1 cellular context compared by ENCODE assay signal in genomic region chrX:84475596-84475995, GRCh38.
TF ChIP-seq lines count a peak whose summit lies in the region.

No MANE protein-coding gene starts in this region.

TF ChIP-seq in SK-N-SH, 30 proteins besides CTCF, POLR2A, EP300 and RAD21 (continued from another document):
- TF ChIP-seq, protein P1, sequence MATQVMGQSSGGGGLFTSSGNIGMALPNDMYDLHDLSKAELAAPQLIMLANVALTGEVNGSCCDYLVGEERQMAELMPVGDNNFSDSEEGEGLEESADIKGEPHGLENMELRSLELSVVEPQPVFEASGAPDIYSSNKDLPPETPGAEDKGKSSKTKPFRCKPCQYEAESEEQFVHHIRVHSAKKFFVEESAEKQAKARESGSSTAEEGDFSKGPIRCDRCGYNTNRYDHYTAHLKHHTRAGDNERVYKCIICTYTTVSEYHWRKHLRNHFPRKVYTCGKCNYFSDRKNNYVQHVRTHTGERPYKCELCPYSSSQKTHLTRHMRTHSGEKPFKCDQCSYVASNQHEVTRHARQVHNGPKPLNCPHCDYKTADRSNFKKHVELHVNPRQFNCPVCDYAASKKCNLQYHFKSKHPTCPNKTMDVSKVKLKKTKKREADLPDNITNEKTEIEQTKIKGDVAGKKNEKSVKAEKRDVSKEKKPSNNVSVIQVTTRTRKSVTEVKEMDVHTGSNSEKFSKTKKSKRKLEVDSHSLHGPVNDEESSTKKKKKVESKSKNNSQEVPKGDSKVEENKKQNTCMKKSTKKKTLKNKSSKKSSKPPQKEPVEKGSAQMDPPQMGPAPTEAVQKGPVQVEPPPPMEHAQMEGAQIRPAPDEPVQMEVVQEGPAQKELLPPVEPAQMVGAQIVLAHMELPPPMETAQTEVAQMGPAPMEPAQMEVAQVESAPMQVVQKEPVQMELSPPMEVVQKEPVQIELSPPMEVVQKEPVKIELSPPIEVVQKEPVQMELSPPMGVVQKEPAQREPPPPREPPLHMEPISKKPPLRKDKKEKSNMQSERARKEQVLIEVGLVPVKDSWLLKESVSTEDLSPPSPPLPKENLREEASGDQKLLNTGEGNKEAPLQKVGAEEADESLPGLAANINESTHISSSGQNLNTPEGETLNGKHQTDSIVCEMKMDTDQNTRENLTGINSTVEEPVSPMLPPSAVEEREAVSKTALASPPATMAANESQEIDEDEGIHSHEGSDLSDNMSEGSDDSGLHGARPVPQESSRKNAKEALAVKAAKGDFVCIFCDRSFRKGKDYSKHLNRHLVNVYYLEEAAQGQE (IDR thresholded peaks at IDR 0.05; ENCODE audit: low read depth, low read length) = no peak
TF ChIP-seq in SK-N-SH: peak in this region for 4.
